In genomic region chr19:3268763-3269162, GRCh38 we compare ENCODE assay signal across 19 cellular contexts. TPM values are rescaled to one million over a fixed set of nuclear protein-coding genes. Genes with fewer than 3 reads are reported as not detected.
DNase-seq lines count a peak whose midpoint lies in the region; FAIRE-seq and TF ChIP-seq lines count a peak whose summit lies in the region.
"Had no signal": no experiment of that assay in that cellular context is flagged by ENCODE, and none has a peak within 500 bp of the region (broad histone marks: within the 10 kb centered on the region; RNA-seq: fewer than 3 reads in every experiment).

No MANE protein-coding gene starts in this region.

- H3K9me3 Mint-ChIP-seq in brain (peaks cover 3 to 35% (median 8%) of the 10 kb centered on the region in 5 experiments), neural progenitor cell (peaks cover 6% of the 10 kb centered on the region)

- H3K27ac Mint-ChIP-seq in brain (peak overlapping the region in 3 of 5 experiments; percentile 75 to 96 (median 91)), neural progenitor cell (peak overlapping the region; percentile 25)

- H3K36me3 ChIP-seq in HEK293 (ENCODE audit: control insufficient read depth in 2 of 2, insufficient read depth in 1 of 2, low read length in 2 of 2) = no peaks in the 10 kb centered on the region
- no peaks in the 10 kb centered on the region for H3K36me3 ChIP-seq in neural progenitor cell
- no peaks in the 10 kb centered on the region for H3K36me3 ChIP-seq in small intestine (ENCODE audit: control insufficient read depth in 2 of 2, insufficient read depth in 2 of 2, low read length in 2 of 2)
- H3K36me3 ChIP-seq: HAP-1 had no signal

- H3K9ac ChIP-seq in neural progenitor cell = no peak overlapping the region

- H3K4me1 Mint-ChIP-seq in brain (peaks cover 57% of the 10 kb centered on the region), neural progenitor cell (peaks cover 21% of the 10 kb centered on the region)

- peaks cover 33% of the 10 kb centered on the region for H4K20me1 ChIP-seq in neural progenitor cell (ENCODE audit: low read depth)

- H3K36me3 Mint-ChIP-seq in brain (peaks cover 25% of the 10 kb centered on the region), neural progenitor cell (no peaks in the 10 kb centered on the region)

- FAIRE-seq in small intestine (lab: Jason Lieb, UNC) = no peak
- FAIRE-seq: GM12891, GM18507, H54 had no signal

- H3K27me3 Mint-ChIP-seq in brain (no peaks in the 10 kb centered on the region), neural progenitor cell (ENCODE audit: insufficient read depth, low read depth) (peaks cover 16% of the 10 kb centered on the region)

- H3K27ac ChIP-seq in HEK293 (ENCODE audit: extremely low read depth, low read depth, low read length) (no peak overlapping the region), neural progenitor cell (no peak overlapping the region), temporal lobe (ENCODE audit: low read depth, low read length) (peak overlapping the region; percentile 34), small intestine (ENCODE audit: low read depth in 1 of 2, low read length in 1 of 2) (no peak overlapping the region)

- H3K4me3 ChIP-seq in HEK293 (ENCODE audit: low read depth, low read length) (no peak overlapping the region), neural progenitor cell (no peak overlapping the region), small intestine (ENCODE audit: low read depth in 1 of 2, low read length in 2 of 2) (no peak overlapping the region)
- H3K4me3 ChIP-seq: HAP-1 had no signal

- no peaks in the 10 kb centered on the region for H3K9me3 ChIP-seq in HEK293 (ENCODE audit: control insufficient read depth, insufficient read depth, low read depth, low read length)
- no peaks in the 10 kb centered on the region for H3K9me3 ChIP-seq in neural progenitor cell (ENCODE audit: low read depth)
- no peaks in the 10 kb centered on the region for H3K9me3 ChIP-seq in small intestine (ENCODE audit: control insufficient read depth, low read depth)
- H3K9me3 ChIP-seq: HAP-1 had no signal

- WGBS in small intestine, 3 donors = 64 to 67% (median 65%) methylated on average over 6 of the region's 6 CpGs

- no peaks in the 10 kb centered on the region for H3F3A ChIP-seq in neural progenitor cell (ENCODE audit: low read depth)

- H3K4me1 ChIP-seq in HEK293 (ENCODE audit: control insufficient read depth, insufficient read depth, low read length) = peaks cover 2% of the 10 kb centered on the region; the same call in 1 of the 2 replicates
- H3K4me1 ChIP-seq in neural progenitor cell = no peaks in the 10 kb centered on the region
- H3K4me1 ChIP-seq in small intestine (ENCODE audit: control insufficient read depth in 2 of 2, insufficient read depth in 1 of 2, low read depth in 1 of 2, low read length in 1 of 2) = no peaks in the 10 kb centered on the region
- H3K4me1 ChIP-seq: HAP-1 had no signal

- H3K4me2 ChIP-seq in neural progenitor cell = no peak overlapping the region

- no peak overlapping the region for H2AFZ ChIP-seq in neural progenitor cell (replicated peaks)

- CTCF ChIA-PET in HEK293 (lab: Yijun Ruan, JAX) = interaction anchor here (0.7 to 1.1 kb wide), 2 partner anchors 18 to 63 kb away, joined by 3 read pairs; no protein-coding TSS in a partner anchor

- TF ChIP-seq CTCF in HEK293 (tag by site-specific recombination; IDR thresholded peaks at IDR 0.05) (no peak), brain (conservative IDR thresholded peaks at IDR 0.05) (no peak), neural progenitor cell (IDR thresholded peaks at IDR 0.05) (no peak)

- POLR2A ChIA-PET in HEK293 (lab: Yijun Ruan, JAX) = no interaction called here

- DNase-seq in neural progenitor cell (ENCODE audit: low spot score) = no peak
- DNase-seq in small intestine = no peak
- no peak for DNase-seq in NCI-H526 (lab: John Stamatoyannopoulos, UW)
- no peak for DNase-seq in NCI-H524 treated with DMSO at 0.1 percent for 48 hours (lab: John Stamatoyannopoulos, UW)
- DNase-seq: 8988T; Calu3; CD4-positive, alpha-beta memory T cell; COR-L47; DMS53; DMS79 treated with DMSO at 0.1 percent for 48 hours; GF-D8; GOT3 had no signal

- H3K4me3 Mint-ChIP-seq in brain (peak overlapping the region in 2 of 5 experiments; percentile 9 to 59), neural progenitor cell (no peak overlapping the region)
- H3K4me3 Mint-ChIP-seq: CD4-positive, alpha-beta memory T cell had no signal

- peaks cover 26% of the 10 kb centered on the region for H3K27me3 ChIP-seq in neural progenitor cell
- H3K27me3 ChIP-seq in small intestine (ENCODE audit: control insufficient read depth in 2 of 2, insufficient read depth in 2 of 2, low read length in 2 of 2) = peaks cover 0 to 25% of the 10 kb centered on the region in 2 donors

- H3K79me2 ChIP-seq in neural progenitor cell (ENCODE audit: low read depth) = no peaks in the 10 kb centered on the region

TF ChIP-seq in HEK293, 187 proteins besides CTCF, POLR2A, EP300 and RAD21:
- TF ChIP-seq ZNF16 (tag by site-specific recombination; IDR thresholded peaks at IDR 0.05; ENCODE audit: low read depth) (peak; percentile 88), ZNF658 (tag by site-specific recombination; IDR thresholded peaks at IDR 0.05) (no peak)

RNA-seq across cellular contexts. Expression of gene CELF5, which starts 44.3 kb away (rescaled TPM):
- polyA plus RNA-seq in brain (ENCODE audit: insufficient read depth, low read depth, low replicate concordance) (33.6 TPM), small intestine (under 1 TPM in 2 of 3 donors, not detected in 1; 0.54 to 0.70 TPM)
- total RNA-seq in neural progenitor cell (ENCODE audit: low replicate concordance) (7.9 and 16.1 TPM in 2 replicates), temporal lobe (57.0 TPM)
